Comparison of ENCODE assay signal across 1 cellular context in the genomic region with DNA sequence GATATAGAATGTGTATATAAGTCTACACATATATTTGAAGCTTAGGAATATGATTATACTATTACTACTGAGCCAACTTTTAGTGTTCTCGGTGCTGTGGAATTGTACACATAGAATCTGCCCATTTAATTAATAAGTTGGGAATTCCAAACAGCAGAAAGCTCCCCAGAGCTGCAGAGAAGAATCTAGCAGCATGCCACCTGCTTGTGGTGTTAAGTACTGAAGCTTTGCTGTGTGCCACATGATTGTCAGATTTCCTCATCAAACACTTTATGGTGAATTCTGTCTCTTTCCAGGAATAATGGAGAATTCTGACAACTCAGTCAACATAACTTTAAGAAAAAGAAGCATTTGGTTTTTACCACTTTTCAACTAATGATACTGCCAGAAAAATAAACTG.
TF ChIP-seq lines count a peak whose summit lies in the region.

No MANE protein-coding gene starts in this region.

TF ChIP-seq in A549, 52 proteins besides CTCF, POLR2A, EP300 and RAD21 (continued from another document):
- TF ChIP-seq, protein P1, sequence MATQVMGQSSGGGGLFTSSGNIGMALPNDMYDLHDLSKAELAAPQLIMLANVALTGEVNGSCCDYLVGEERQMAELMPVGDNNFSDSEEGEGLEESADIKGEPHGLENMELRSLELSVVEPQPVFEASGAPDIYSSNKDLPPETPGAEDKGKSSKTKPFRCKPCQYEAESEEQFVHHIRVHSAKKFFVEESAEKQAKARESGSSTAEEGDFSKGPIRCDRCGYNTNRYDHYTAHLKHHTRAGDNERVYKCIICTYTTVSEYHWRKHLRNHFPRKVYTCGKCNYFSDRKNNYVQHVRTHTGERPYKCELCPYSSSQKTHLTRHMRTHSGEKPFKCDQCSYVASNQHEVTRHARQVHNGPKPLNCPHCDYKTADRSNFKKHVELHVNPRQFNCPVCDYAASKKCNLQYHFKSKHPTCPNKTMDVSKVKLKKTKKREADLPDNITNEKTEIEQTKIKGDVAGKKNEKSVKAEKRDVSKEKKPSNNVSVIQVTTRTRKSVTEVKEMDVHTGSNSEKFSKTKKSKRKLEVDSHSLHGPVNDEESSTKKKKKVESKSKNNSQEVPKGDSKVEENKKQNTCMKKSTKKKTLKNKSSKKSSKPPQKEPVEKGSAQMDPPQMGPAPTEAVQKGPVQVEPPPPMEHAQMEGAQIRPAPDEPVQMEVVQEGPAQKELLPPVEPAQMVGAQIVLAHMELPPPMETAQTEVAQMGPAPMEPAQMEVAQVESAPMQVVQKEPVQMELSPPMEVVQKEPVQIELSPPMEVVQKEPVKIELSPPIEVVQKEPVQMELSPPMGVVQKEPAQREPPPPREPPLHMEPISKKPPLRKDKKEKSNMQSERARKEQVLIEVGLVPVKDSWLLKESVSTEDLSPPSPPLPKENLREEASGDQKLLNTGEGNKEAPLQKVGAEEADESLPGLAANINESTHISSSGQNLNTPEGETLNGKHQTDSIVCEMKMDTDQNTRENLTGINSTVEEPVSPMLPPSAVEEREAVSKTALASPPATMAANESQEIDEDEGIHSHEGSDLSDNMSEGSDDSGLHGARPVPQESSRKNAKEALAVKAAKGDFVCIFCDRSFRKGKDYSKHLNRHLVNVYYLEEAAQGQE (IDR thresholded peaks at IDR 0.05), result no peak
- TF ChIP-seq FOSB (CRISPR knock-in tag; IDR thresholded peaks at IDR 0.05), result no peak
- no peak for TF ChIP-seq ZNF302 (CRISPR knock-in tag; IDR thresholded peaks at IDR 0.05)
- TF ChIP-seq JUN (IDR thresholded peaks at IDR 0.05), result no peak
- no peak for TF ChIP-seq RCOR1 (IDR thresholded peaks at IDR 0.05; ENCODE audit: low read depth, low read length)
